In genomic region chr7:5702876-5703571, GRCh38 we compare ENCODE assay signal across 9 cellular contexts.
DNase-seq lines count a peak whose midpoint lies in the region; ATAC-seq and TF ChIP-seq lines count a peak whose summit lies in the region.
"Had no signal": no experiment of that assay in that cellular context is flagged by ENCODE, and none has a peak within 500 bp of the region (broad histone marks: within the 10 kb centered on the region; RNA-seq: fewer than 3 reads in every experiment).

No MANE protein-coding gene starts in this region.

- intact Hi-C loops in body of pancreas (cut with DNase I), result loop anchor here (10.0 kb wide), 1 partner anchor 208 kb away; no protein-coding TSS in a partner anchor

- TF ChIP-seq EP300 in SK-N-SH (IDR thresholded peaks at IDR 0.05; ENCODE audit: borderline replicate concordance in 1 of 2, low read depth in 1 of 2, low read length in 1 of 2), result no peak

- TF ChIP-seq POLR2A in body of pancreas (IDR thresholded peaks at IDR 0.05), result no peak

- no peak overlapping the region for H3K4me3 Mint-ChIP-seq in type B pancreatic cell

- H3K4me3 ChIP-seq in body of pancreas, result no peak overlapping the region
- no peak overlapping the region for H3K4me3 ChIP-seq in SK-N-SH (ENCODE audit: low read depth in 2 of 2, low read length in 1 of 2)

- no peak overlapping the region for H2AFZ ChIP-seq in SK-N-SH (ENCODE audit: low read depth)

- DNase-seq in activated naive CD4-positive, alpha-beta T cell treated with anti-CD3 and anti-CD28 coated beads, Interleukin-2, amount 50 U/mL, for 72 hours (ENCODE audit: low spot score in 2 of 2), result no peak
- DNase-seq in activated naive CD4-positive, alpha-beta T cell (lab: John Stamatoyannopoulos, UW), result no peak
- DNase-seq in body of pancreas (peak; percentile 47 to 78 (median 70)), left kidney (ENCODE audit: low read depth, low spot score) (peak; percentile 50), type B pancreatic cell (ENCODE audit: extremely low spot score, unreplicated experiment) (no peak), SK-N-SH (no peak)
- DNase-seq in stimulated activated CD4-positive, alpha-beta T cell treated with anti-CD3 and anti-CD28 coated beads, Interleukin-2, amount 100 ng/mL, for 48 hours, result no peak
- DNase-seq: aorta had no signal

- H3K27ac ChIP-seq in body of pancreas, result peak overlapping the region in 3 of 4 donors; percentile 22 to 63 (median 36)
- peak overlapping the region in 1 of 2 experiments; percentile 4; a peak in 1 of 4 replicates for H3K27ac ChIP-seq in SK-N-SH (ENCODE audit: low read depth in 2 of 2, low read length in 1 of 2)

- peaks cover 33% of the 10 kb centered on the region for H3K4me1 ChIP-seq in body of pancreas
- H3K4me1 ChIP-seq in SK-N-SH (ENCODE audit: control insufficient read depth in 1 of 2, insufficient read depth in 2 of 2, low read depth in 1 of 2, low read length in 1 of 2), result peaks cover 11 to 13% of the 10 kb centered on the region in 2 experiments; a peak in 3 of 4 replicates

- CTCF ChIA-PET in SK-N-SH (lab: Yijun Ruan, JAX), result interaction anchor here (0.7 to 10.3 kb wide), 16 partner anchors 9 to 224 kb away, joined by 3 to 168 read pairs (median 11); no protein-coding TSS in a partner anchor

- no peaks in the 10 kb centered on the region for H3K9me2 ChIP-seq in SK-N-SH

- H3K79me2 ChIP-seq in SK-N-SH (ENCODE audit: insufficient read depth), result peaks cover 44% of the 10 kb centered on the region

- no peak for TF ChIP-seq CTCF in body of pancreas (IDR thresholded peaks at IDR 0.05)
- TF ChIP-seq CTCF in type B pancreatic cell (conservative IDR thresholded peaks at IDR 0.05), result no peak
- no peak for TF ChIP-seq CTCF in SK-N-SH (IDR thresholded peaks at IDR 0.05)

- no peak overlapping the region for H3K4me2 ChIP-seq in SK-N-SH

- POLR2A ChIA-PET in SK-N-SH (lab: Yijun Ruan, JAX), result interaction anchor here (1.0 to 2.6 kb wide), 2 partner anchors 9 to 10 kb away, joined by 3 to 7 read pairs; no protein-coding TSS in a partner anchor

- H3K27ac Mint-ChIP-seq in activated naive CD4-positive, alpha-beta T cell treated with anti-CD3 and anti-CD28 coated beads, Interleukin-2, amount 50 U/mL, for 72 hours, result peak overlapping the region; percentile 10 to 48
- H3K27ac Mint-ChIP-seq in type B pancreatic cell, result peak overlapping the region; percentile 15

- TF ChIP-seq RAD21 in SK-N-SH (IDR thresholded peaks at IDR 0.05; ENCODE audit: low read length), result no peak

- no peaks in the 10 kb centered on the region for H3K9me3 Mint-ChIP-seq in activated naive CD4-positive, alpha-beta T cell treated with anti-CD3 and anti-CD28 coated beads, Interleukin-2, amount 50 U/mL, for 72 hours
- no peaks in the 10 kb centered on the region for H3K9me3 Mint-ChIP-seq in type B pancreatic cell

- no peaks in the 10 kb centered on the region for H3K27me3 Mint-ChIP-seq in type B pancreatic cell

- no peak for ATAC-seq in activated naive CD4-positive, alpha-beta T cell treated with anti-CD3 and anti-CD28 coated beads, Interleukin-2, amount 50 U/mL, for 72 hours
- ATAC-seq in body of pancreas, result peak; percentile 56
- no peak for ATAC-seq in GM21723 (IDR thresholded peaks at IDR 0.05; ENCODE audit: unreplicated experiment)

- H3K4me1 Mint-ChIP-seq in type B pancreatic cell (ENCODE audit: unreplicated experiment), result peaks cover 45% of the 10 kb centered on the region

- peaks cover 0 to 2% of the 10 kb centered on the region in 2 donors for H3K36me3 Mint-ChIP-seq in activated naive CD4-positive, alpha-beta T cell treated with anti-CD3 and anti-CD28 coated beads, Interleukin-2, amount 50 U/mL, for 72 hours
- peaks cover 9% of the 10 kb centered on the region for H3K36me3 Mint-ChIP-seq in type B pancreatic cell

- no peaks in the 10 kb centered on the region for H3K36me3 ChIP-seq in body of pancreas (replicated peaks in 1 of 2; ENCODE audit: insufficient read depth in 1 of 2, low read depth in 2 of 2)
- peaks cover 57 to 67% of the 10 kb centered on the region in 2 experiments for H3K36me3 ChIP-seq in SK-N-SH (replicated peaks in 1 of 2; ENCODE audit: control insufficient read depth in 1 of 2, insufficient read depth in 2 of 2, low read length in 1 of 2)

- H3K9me3 ChIP-seq in body of pancreas (no peaks in the 10 kb centered on the region), SK-N-SH (no peaks in the 10 kb centered on the region)

- 19 to 43% methylated on average over 5 to 7 of the region's 7 CpGs for WGBS in body of pancreas, 2 donors
- 86% methylated on average over 7 of the region's 7 CpGs for WGBS in SK-N-SH (ENCODE audit: low lambda C conversion rate)

- peaks cover 28% of the 10 kb centered on the region for H3F3A ChIP-seq in SK-N-SH (replicated peaks; ENCODE audit: insufficient read depth)

- no peak overlapping the region; the same call in 1 of the 2 replicates for H3K9ac ChIP-seq in SK-N-SH

- H3K27me3 ChIP-seq in body of pancreas (no peaks in the 10 kb centered on the region), SK-N-SH (ENCODE audit: insufficient read depth) (no peaks in the 10 kb centered on the region)

- H4K20me1 ChIP-seq in SK-N-SH (ENCODE audit: insufficient read depth), result no peaks in the 10 kb centered on the region; the same call in 1 of the 2 replicates

TF ChIP-seq in SK-N-SH, 30 proteins besides CTCF, POLR2A, EP300 and RAD21:
- TF ChIP-seq NFIC (IDR thresholded peaks at IDR 0.05; ENCODE audit: borderline replicate concordance) (no peak), REST (IDR thresholded peaks at IDR 0.05; ENCODE audit: low read depth, low read length) (no peak), ELF1 (IDR thresholded peaks at IDR 0.05) (no peak), MXI1 (IDR thresholded peaks at IDR 0.05; ENCODE audit: low read depth, low read length) (no peak), POLR2AphosphoS5 (IDR thresholded peaks at IDR 0.05; ENCODE audit: low read depth, low read length) (no peak), JUND (IDR thresholded peaks at IDR 0.05) (no peak), YY1 (IDR thresholded peaks at IDR 0.05; ENCODE audit: low read depth) (no peak), USF2 (IDR thresholded peaks at IDR 0.05; ENCODE audit: borderline replicate concordance, low read depth, low read length) (no peak), GATA2 (CRISPR knock-in tag; IDR thresholded peaks at IDR 0.05) (no peak), FOXM1 (IDR thresholded peaks at IDR 0.05; ENCODE audit: low read depth) (no peak), TAF1 (IDR thresholded peaks at IDR 0.05; ENCODE audit: borderline replicate concordance, low read depth, low read length) (no peak), TEAD4 (IDR thresholded peaks at IDR 0.05; ENCODE audit: borderline replicate concordance, insufficient read depth) (no peak)

Comparison
In these comparisons a context has a peak if more than half of its experiments do, and no peak if none do; other contexts are left out.
1. DNase-seq: peak in body of pancreas (4 of 4) and left kidney (single experiment); none in activated naive CD4-positive, alpha-beta T cell treated with anti-CD3 and anti-CD28 coated beads, Interleukin-2, amount 50 U/mL, for 72 hours (0 of 2), activated naive CD4-positive, alpha-beta T cell (0 of 4), type B pancreatic cell (single experiment), stimulated activated CD4-positive, alpha-beta T cell treated with anti-CD3 and anti-CD28 coated beads, Interleukin-2, amount 100 ng/mL, for 48 hours (0 of 2) and SK-N-SH (single experiment).